Comparison of ENCODE assay signal across 13 cellular contexts in the genomic region with DNA sequence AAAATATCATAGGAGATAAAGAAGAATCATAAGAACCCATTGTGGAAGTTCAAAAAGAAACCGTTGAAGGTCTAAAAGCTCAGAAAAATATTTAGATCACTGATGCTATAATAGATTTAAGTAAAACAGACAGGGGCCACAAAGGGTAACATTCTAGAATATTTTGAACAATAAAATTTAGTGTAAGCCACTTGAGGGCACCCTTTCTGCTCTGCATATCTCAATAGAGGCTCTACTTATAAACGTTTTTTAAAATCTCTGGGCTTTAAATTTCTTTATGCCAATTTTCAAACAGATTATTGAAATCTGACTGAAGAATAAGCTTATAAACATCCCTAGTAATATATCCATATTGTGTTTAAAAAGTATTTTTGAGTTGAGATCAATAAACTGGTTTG. TPM values are rescaled to one million over a fixed set of nuclear protein-coding genes. Genes with fewer than 3 reads are reported as not detected.
DNase-seq lines count a peak whose midpoint lies in the region; ATAC-seq and TF ChIP-seq lines count a peak whose summit lies in the region.
"Had no signal": no experiment of that assay in that cellular context is flagged by ENCODE, and none has a peak within 500 bp of the region (broad histone marks: within the 10 kb centered on the region; RNA-seq: fewer than 3 reads in every experiment).

No MANE protein-coding gene starts in this region.

- H3K36me3 ChIP-seq in mucosa of descending colon (ENCODE audit: low read depth), result no peaks in the 10 kb centered on the region
- H3K36me3 ChIP-seq: BLaER1 had no signal

- H3K4me1 Mint-ChIP-seq in activated T-cell treated with anti-CD3 and anti-CD28 coated beads, Interleukin-2, amount 50 U/mL, for 72 hours (ENCODE audit: low read depth), result peaks cover 76% of the 10 kb centered on the region
- peaks cover 60% of the 10 kb centered on the region for H3K4me1 Mint-ChIP-seq in activated T-cell treated with anti-CD3 and anti-CD28 coated beads, Interleukin-2, amount 50 U/mL, for 4 hours (ENCODE audit: low read depth)
- H3K4me1 Mint-ChIP-seq in activated naive CD8-positive, alpha-beta T cell treated with anti-CD3 and anti-CD28 coated beads, Interleukin-2, amount 50 U/mL, for 24 hours, result peaks cover 63% of the 10 kb centered on the region
- H3K4me1 Mint-ChIP-seq in osteocyte (ENCODE audit: unreplicated experiment), result peaks cover 18% of the 10 kb centered on the region

- DNase-seq in activated T-cell treated with anti-CD3 and anti-CD28 coated beads, Interleukin-2, amount 50 U/mL, for 72 hours, result no peak
- no peak for DNase-seq in activated T-cell treated with anti-CD3 and anti-CD28 coated beads, Interleukin-2, amount 50 U/mL, for 4 hours
- DNase-seq in NOMO-1 treated with DMSO at 0.1 percent for 48 hours (lab: John Stamatoyannopoulos, UW; ENCODE audit: unreplicated experiment) (peak; percentile 42), osteocyte (ENCODE audit: extremely low spot score, unreplicated experiment) (no peak), mucosa of descending colon (no peak), left colon (no peak)
- DNase-seq in activated naive CD8-positive, alpha-beta T cell treated with anti-CD3 and anti-CD28 coated beads, Interleukin-2, amount 50 U/mL, for 24 hours, result no peak
- DNase-seq: naive B cell, NCI-H1930 had no signal

- ATAC-seq in activated T-cell treated with anti-CD3 and anti-CD28 coated beads, Interleukin-2, amount 50 U/mL, for 72 hours (replicated peaks in 1 of 2), result no peak
- ATAC-seq in activated T-cell treated with anti-CD3 and anti-CD28 coated beads, Interleukin-2, amount 50 U/mL, for 4 hours, result no peak
- no peak for ATAC-seq in activated naive CD8-positive, alpha-beta T cell treated with anti-CD3 and anti-CD28 coated beads, Interleukin-2, amount 50 U/mL, for 24 hours
- ATAC-seq in mucosa of descending colon (no peak), left colon (no peak), esophagus mucosa (no peak)

- peak overlapping the region; percentile 96 for H3K27ac Mint-ChIP-seq in activated T-cell treated with anti-CD3 and anti-CD28 coated beads, Interleukin-2, amount 50 U/mL, for 72 hours
- peak overlapping the region; percentile 67 for H3K27ac Mint-ChIP-seq in activated naive CD8-positive, alpha-beta T cell treated with anti-CD3 and anti-CD28 coated beads, Interleukin-2, amount 50 U/mL, for 24 hours
- no peak overlapping the region for H3K27ac Mint-ChIP-seq in osteocyte (ENCODE audit: unreplicated experiment)
- H3K27ac Mint-ChIP-seq: type B pancreatic cell had no signal

- intact Hi-C loops in mucosa of descending colon (cut with DNase I, micrococcal nuclease) (no loop called here), left colon (cut with DNase I, micrococcal nuclease) (loop anchor here in 1 of 2 donors (10.0 kb wide), 1 partner anchor 101 kb away; a partner anchor contains a TSS)

- no peaks in the 10 kb centered on the region for H3K9me3 ChIP-seq in mucosa of descending colon

- peaks cover 4% of the 10 kb centered on the region in 2 donors for H3K9me3 Mint-ChIP-seq in activated T-cell treated with anti-CD3 and anti-CD28 coated beads, Interleukin-2, amount 50 U/mL, for 72 hours
- H3K9me3 Mint-ChIP-seq in activated T-cell treated with anti-CD3 and anti-CD28 coated beads, Interleukin-2, amount 50 U/mL, for 4 hours, result peaks cover 3% of the 10 kb centered on the region
- H3K9me3 Mint-ChIP-seq in activated naive CD8-positive, alpha-beta T cell treated with anti-CD3 and anti-CD28 coated beads, Interleukin-2, amount 50 U/mL, for 24 hours, result no peaks in the 10 kb centered on the region
- no peaks in the 10 kb centered on the region for H3K9me3 Mint-ChIP-seq in osteocyte (ENCODE audit: unreplicated experiment)

- peak; percentile 5 for TF ChIP-seq CTCF in osteocyte (IDR thresholded peaks at IDR 0.05)
- no peak for TF ChIP-seq CTCF in mucosa of descending colon (IDR thresholded peaks at IDR 0.05)

- H3K36me3 Mint-ChIP-seq in activated T-cell treated with anti-CD3 and anti-CD28 coated beads, Interleukin-2, amount 50 U/mL, for 72 hours (ENCODE audit: insufficient read depth in 2 of 2), result peaks cover 5 to 11% of the 10 kb centered on the region in 2 donors
- H3K36me3 Mint-ChIP-seq in activated T-cell treated with anti-CD3 and anti-CD28 coated beads, Interleukin-2, amount 50 U/mL, for 4 hours (ENCODE audit: insufficient read depth), result no peaks in the 10 kb centered on the region
- H3K36me3 Mint-ChIP-seq in activated naive CD8-positive, alpha-beta T cell treated with anti-CD3 and anti-CD28 coated beads, Interleukin-2, amount 50 U/mL, for 24 hours (ENCODE audit: low read depth), result peaks cover 2% of the 10 kb centered on the region
- H3K36me3 Mint-ChIP-seq in osteocyte (ENCODE audit: unreplicated experiment), result no peaks in the 10 kb centered on the region
- H3K36me3 Mint-ChIP-seq: naive B cell, type B pancreatic cell had no signal

- H3K4me3 Mint-ChIP-seq in activated T-cell treated with anti-CD3 and anti-CD28 coated beads, Interleukin-2, amount 50 U/mL, for 72 hours, result peak overlapping the region; percentile 70 to 88
- H3K4me3 Mint-ChIP-seq in activated T-cell treated with anti-CD3 and anti-CD28 coated beads, Interleukin-2, amount 50 U/mL, for 4 hours, result no peak overlapping the region
- H3K4me3 Mint-ChIP-seq in activated naive CD8-positive, alpha-beta T cell treated with anti-CD3 and anti-CD28 coated beads, Interleukin-2, amount 50 U/mL, for 24 hours, result no peak overlapping the region
- no peak overlapping the region for H3K4me3 Mint-ChIP-seq in osteocyte (ENCODE audit: unreplicated experiment)
- H3K4me3 Mint-ChIP-seq: naive B cell, type B pancreatic cell had no signal

- H3K27me3 Mint-ChIP-seq in activated T-cell treated with anti-CD3 and anti-CD28 coated beads, Interleukin-2, amount 50 U/mL, for 72 hours (ENCODE audit: low read depth), result peaks cover 6% of the 10 kb centered on the region
- H3K27me3 Mint-ChIP-seq in activated T-cell treated with anti-CD3 and anti-CD28 coated beads, Interleukin-2, amount 50 U/mL, for 4 hours (ENCODE audit: low read depth), result peaks cover 8% of the 10 kb centered on the region
- peaks cover 16% of the 10 kb centered on the region for H3K27me3 Mint-ChIP-seq in activated naive CD8-positive, alpha-beta T cell treated with anti-CD3 and anti-CD28 coated beads, Interleukin-2, amount 50 U/mL, for 24 hours
- H3K27me3 Mint-ChIP-seq in osteocyte (ENCODE audit: unreplicated experiment), result peaks cover 10% of the 10 kb centered on the region

- H3K4me3 ChIP-seq in mucosa of descending colon, result no peak overlapping the region
- H3K4me3 ChIP-seq: BLaER1 had no signal

- H3K4me1 ChIP-seq in mucosa of descending colon (ENCODE audit: low read depth), result peaks cover 5% of the 10 kb centered on the region

RNA-seq across cellular contexts. Expression of a gene that starts 57.6 kb away (rescaled TPM):
- 1 to 10 TPM; 1.6 to 2.2 TPM for total RNA-seq in activated T-cell treated with anti-CD3 and anti-CD28 coated beads, Interleukin-2, amount 50 U/mL, for 72 hours
- total RNA-seq in activated T-cell treated with anti-CD3 and anti-CD28 coated beads, Interleukin-2, amount 50 U/mL, for 4 hours, result under 1 TPM; 0.26 to 0.58 (median 0.38) TPM
- not detected in 2 replicates for total RNA-seq in osteocyte
- total RNA-seq in mucosa of descending colon, result 1 to 10 TPM in 2 of 3 donors, under 1 TPM in 1; 0.93 to 7.1 (median 5.9) TPM
- 1 to 10 TPM; 3.4 to 3.8 TPM for total RNA-seq in left colon
- 2.8 TPM for total RNA-seq in esophagus mucosa
- total RNA-seq: frontal cortex had no signal

Comparison
In these comparisons a context has a peak if more than half of its experiments do, and no peak if none do; other contexts are left out.
1. H3K4me3 Mint-ChIP-seq: peak in activated T-cell treated with anti-CD3 and anti-CD28 coated beads, Interleukin-2, amount 50 U/mL, for 72 hours (2 of 2); none in activated T-cell treated with anti-CD3 and anti-CD28 coated beads, Interleukin-2, amount 50 U/mL, for 4 hours (single experiment), activated naive CD8-positive, alpha-beta T cell treated with anti-CD3 and anti-CD28 coated beads, Interleukin-2, amount 50 U/mL, for 24 hours (single experiment) and osteocyte (single experiment).